In the genomic region with DNA sequence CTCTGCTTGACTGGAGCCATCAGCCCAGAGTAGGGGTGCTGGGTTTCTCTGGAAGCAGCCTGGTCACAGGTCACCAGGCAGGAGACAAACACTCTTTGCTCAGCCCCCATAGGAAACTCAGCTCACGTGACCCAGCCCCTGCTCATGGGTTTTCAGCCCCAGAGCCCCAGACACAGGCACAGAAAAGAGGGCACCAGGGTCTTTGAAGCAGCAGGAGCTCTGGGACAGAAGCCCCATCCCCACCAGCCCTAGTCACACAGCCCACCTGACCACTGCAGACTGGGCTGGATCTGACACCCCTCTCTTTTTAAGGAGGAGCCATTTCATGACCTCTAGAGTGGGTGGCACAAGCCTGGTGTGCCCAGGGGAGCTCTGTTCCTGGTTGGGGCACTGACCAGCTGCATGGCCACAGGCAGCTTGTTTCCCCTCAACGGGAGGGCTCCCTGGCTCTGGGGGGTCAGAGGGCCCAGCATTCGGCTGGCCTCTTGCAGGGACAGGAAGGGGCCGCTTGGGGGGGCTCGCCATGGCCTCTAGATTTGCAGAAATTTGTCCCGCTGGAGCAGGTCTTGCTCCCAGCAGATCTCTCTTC, we compare ENCODE assay signal across 15 cellular contexts. TPM values are rescaled to one million over a fixed set of nuclear protein-coding genes. Genes with fewer than 3 reads are reported as not detected.
DNase-seq lines count a peak whose midpoint lies in the region; ATAC-seq, FAIRE-seq and TF ChIP-seq lines count a peak whose summit lies in the region.
"Had no signal": no experiment of that assay in that cellular context is flagged by ENCODE, and none has a peak within 500 bp of the region (broad histone marks: within the 10 kb centered on the region; RNA-seq: fewer than 3 reads in every experiment).

No MANE protein-coding gene starts in this region.

- CTCF ChIA-PET in OCI-LY7 (lab: Charles Lee; ENCODE audit: unreplicated experiment) = interaction anchor here (0.6 to 3.1 kb wide), 20 partner anchors 8 to 187 kb away, joined by 3 to 94 read pairs (median 5); a partner anchor contains a TSS

- H3K36me3 ChIP-seq in OCI-LY7 (ENCODE audit: insufficient read depth, low read length) (no peaks in the 10 kb centered on the region), neutrophil (no peaks in the 10 kb centered on the region), osteoblast (ENCODE audit: insufficient read depth, low read length) (no peaks in the 10 kb centered on the region)
- H3K36me3 ChIP-seq: esophagus squamous epithelium, thoracic aorta had no signal

- no peaks in the 10 kb centered on the region for H3K79me2 ChIP-seq in OCI-LY7 (ENCODE audit: insufficient read depth, low read depth, low read length)
- no peaks in the 10 kb centered on the region for H3K79me2 ChIP-seq in osteoblast (ENCODE audit: insufficient read depth, low read length)

- H3K9me3 ChIP-seq in OCI-LY7 (ENCODE audit: low read length) (no peaks in the 10 kb centered on the region), neutrophil (no peaks in the 10 kb centered on the region), osteoblast (ENCODE audit: low read depth, low read length) (no peaks in the 10 kb centered on the region)
- H3K9me3 ChIP-seq: esophagus squamous epithelium, thoracic aorta had no signal

- H3K27me3 ChIP-seq in neutrophil (no peaks in the 10 kb centered on the region), osteoblast (ENCODE audit: insufficient read depth, low read length) (no peaks in the 10 kb centered on the region)

- no TSS peak for BruUV-seq in OCI-LY7 (replicated peaks; lab: Mats Ljungman, UMichigan)

- intact Hi-C loops in OCI-LY7 (cut with micrococcal nuclease; ENCODE audit: unreplicated experiment) = loop anchor here (1.0 kb wide), 2 partner anchors 14 to 27 kb away; a partner anchor contains a TSS

- H3K4me2 ChIP-seq in OCI-LY7 (ENCODE audit: low read length) = peak overlapping the region; percentile 89
- no peak overlapping the region for H3K4me2 ChIP-seq in osteoblast (ENCODE audit: insufficient read depth, low read length)

- H3K4me3 ChIP-seq in OCI-LY7 (ENCODE audit: low read depth, low read length, poor library complexity, severe bottlenecking) (peak overlapping the region; percentile 49), neutrophil (ENCODE audit: low read depth in 1 of 2, low read length in 1 of 2) (peak overlapping the region; percentile 53 to 64), osteoblast (ENCODE audit: insufficient read depth, low read length) (no peak overlapping the region)
- H3K4me3 ChIP-seq: thoracic aorta had no signal

- peak; percentile 95 for FAIRE-seq in GM12891 (lab: Jason Lieb, UNC)

- TF ChIP-seq CTCF in OCI-LY7 (conservative IDR thresholded peaks at IDR 0.05; ENCODE audit: low read length) = no peak; the same call in 1 of the 2 replicates
- TF ChIP-seq CTCF in neutrophil (IDR thresholded peaks at IDR 0.05) = no peak
- no peak for TF ChIP-seq CTCF in osteoblast (IDR thresholded peaks at IDR 0.05; ENCODE audit: extremely low read depth, low read depth, low read length)

- no peak for TF ChIP-seq POLR2A in GM12891 (IDR thresholded peaks at IDR 0.05; ENCODE audit: low read depth, low read length)

- ATAC-seq in GM21723 (IDR thresholded peaks at IDR 0.05; ENCODE audit: unreplicated experiment) (peak; percentile 36), HG03565 (IDR thresholded peaks at IDR 0.05; ENCODE audit: unreplicated experiment) (no peak)

- H3K27ac ChIP-seq in OCI-LY7 (ENCODE audit: low read depth, low read length, poor library complexity, severe bottlenecking) (peak overlapping the region; percentile 85), neutrophil (peak overlapping the region; percentile 90), osteoblast (ENCODE audit: low read depth, low read length) (no peak overlapping the region)
- H3K27ac ChIP-seq: esophagus squamous epithelium, thoracic aorta had no signal

- POLR2A ChIA-PET in OCI-LY7 (lab: Charles Lee) = interaction anchor here (0.6 to 2.4 kb wide), 16 partner anchors 8 to 206 kb away, joined by 3 to 52 read pairs (median 6); a partner anchor contains a TSS

- no peaks in the 10 kb centered on the region for H3K9me2 ChIP-seq in OCI-LY7 (ENCODE audit: insufficient read depth, low read length)

- H4K20me1 ChIP-seq in OCI-LY7 (ENCODE audit: insufficient read depth, low read length) (no peaks in the 10 kb centered on the region), osteoblast (ENCODE audit: insufficient read depth, low read length) (no peaks in the 10 kb centered on the region)

- H2AFZ ChIP-seq in OCI-LY7 (ENCODE audit: low read length) (peak overlapping the region; percentile 31; the same call in 1 of the 2 replicates), osteoblast (ENCODE audit: low read length) (no peak overlapping the region)

- peak; percentile 70 for DNase-seq in GM12891 (ENCODE audit: insufficient read length, low spot score)
- peak; percentile 92 for DNase-seq in OCI-LY7 (ENCODE audit: low spot score)
- DNase-seq in osteoblast (ENCODE audit: insufficient read length, low spot score, missing footprints) = no peak
- no peak for DNase-seq in SK-N-DZ (ENCODE audit: low spot score)
- DNase-seq in SIG-M5 (lab: John Stamatoyannopoulos, UW) = no peak
- DNase-seq: esophagus squamous epithelium, NCI-H187 treated with DMSO at 0.1 percent for 48 hours had no signal

- H3K4me1 ChIP-seq in OCI-LY7 (ENCODE audit: insufficient read depth, low read length, poor library complexity, severe bottlenecking) (peaks cover 52% of the 10 kb centered on the region), neutrophil (ENCODE audit: control insufficient read depth in 1 of 2, insufficient read depth in 1 of 2, low read depth in 1 of 2, low read length in 1 of 2) (peaks cover 14 to 16% of the 10 kb centered on the region in 2 experiments), osteoblast (ENCODE audit: insufficient read depth, low read length) (no peaks in the 10 kb centered on the region)

TF ChIP-seq in GM12891, 5 proteins besides CTCF, POLR2A, EP300 and RAD21:
- no peak for TF ChIP-seq POU2F2 (IDR thresholded peaks at IDR 0.05; ENCODE audit: low read depth, low read length)
- no peak for TF ChIP-seq SPI1 (IDR thresholded peaks at IDR 0.05; ENCODE audit: low read depth, low read length)
- TF ChIP-seq POLR2AphosphoS5 (IDR thresholded peaks at IDR 0.05; ENCODE audit: low read depth, low read length) = no peak
- no peak for TF ChIP-seq TAF1 (IDR thresholded peaks at IDR 0.05; ENCODE audit: low read depth, low read length)
- TF ChIP-seq PAX5 (IDR thresholded peaks at IDR 0.05; ENCODE audit: insufficient read depth, low read length, severe bottlenecking) = no peak

RNA-seq across cellular contexts. Expression of a gene that starts 13.8 kb away (rescaled TPM):
- polyA plus RNA-seq in GM12891 (2012; ENCODE audit: low read depth, missing spikeins) = 62.7 TPM
- 743 and 751 TPM in 2 replicates for total RNA-seq in OCI-LY7 (2014; rRNA removed; shearing (Covaris generic))
- total RNA-seq in OCI-LY7 (2022) (457 and 479 TPM in 2 replicates), osteoblast (0.36 and 0.59 TPM in 2 replicates)
- 0.16 and 0.25 TPM in 2 replicates for polyA plus RNA-seq in SK-N-DZ (2014; cell fraction: cytosol; rRNA removed)
- 0.18 TPM in 1 of 2 replicates, not detected in the other for polyA plus RNA-seq in SK-N-DZ (2014; cell fraction: nucleus; rRNA removed)
- total RNA-seq: chondrocyte had no signal

RNA-seq across cellular contexts. Expression of a gene that starts 26.8 kb away (rescaled TPM):
- polyA plus RNA-seq in GM12891 (2012; ENCODE audit: low read depth, missing spikeins) = 0.19 TPM
- 3.0 and 6.4 TPM in 2 replicates for total RNA-seq in OCI-LY7 (2014; rRNA removed; shearing (Covaris generic))
- 9.0 and 11.9 TPM in 2 replicates for total RNA-seq in OCI-LY7 (2022)
- under 0.01 TPM in 1 of 2 replicates, not detected in the other for total RNA-seq in osteoblast
- polyA plus RNA-seq in SK-N-DZ (2014; cell fraction: cytosol; rRNA removed) = 1.3 TPM in 1 of 2 replicates, not detected in the other
- not detected in 2 replicates for polyA plus RNA-seq in SK-N-DZ (2014; cell fraction: nucleus; rRNA removed)
- total RNA-seq: chondrocyte had no signal

RNA-seq across cellular contexts. Expression of a gene that starts 27.3 kb away (rescaled TPM):
- polyA plus RNA-seq in GM12891 (2012; ENCODE audit: low read depth, missing spikeins) = 0.17 TPM
- 0.21 and 4.3 TPM in 2 replicates for total RNA-seq in OCI-LY7 (2014; rRNA removed; shearing (Covaris generic))
- total RNA-seq in OCI-LY7 (2022) (0.96 TPM in 1 of 2 replicates, not detected in the other), osteoblast (not detected in 2 replicates)
- not detected in 2 replicates for polyA plus RNA-seq in SK-N-DZ (2014; cell fraction: cytosol; rRNA removed)
- polyA plus RNA-seq in SK-N-DZ (2014; cell fraction: nucleus; rRNA removed) = not detected in 2 replicates
- total RNA-seq: activated CD4-positive, alpha-beta T cell treated with anti-CD3 and anti-CD28 coated beads, Interleukin-2, amount 10 ng/mL, durations not matched to agents 7 days and 5 days; activated naive CD4-positive, alpha-beta T cell treated with anti-CD3 and anti-CD28 coated beads for 36 hours; chondrocyte; esophagus squamous epithelium; mesenteric fat pad; thoracic aorta had no signal

RNA-seq across cellular contexts. Expression of a gene that starts 34.9 kb away (rescaled TPM):
- polyA plus RNA-seq in GM12891 (2012; ENCODE audit: low read depth, missing spikeins) = not detected
- total RNA-seq in OCI-LY7 (2014; rRNA removed; shearing (Covaris generic)) = not detected in 2 replicates
- total RNA-seq in OCI-LY7 (2022) = not detected in 2 replicates
- not detected in 2 replicates for total RNA-seq in osteoblast
- not detected in 2 replicates for polyA plus RNA-seq in SK-N-DZ (2014; cell fraction: cytosol; rRNA removed)
- polyA plus RNA-seq in SK-N-DZ (2014; cell fraction: nucleus; rRNA removed) = not detected in 2 replicates
- total RNA-seq: activated CD4-positive, alpha-beta T cell treated with anti-CD3 and anti-CD28 coated beads, Interleukin-2, amount 10 ng/mL, durations not matched to agents 7 days and 5 days; activated naive CD4-positive, alpha-beta T cell treated with anti-CD3 and anti-CD28 coated beads for 36 hours; chondrocyte; esophagus squamous epithelium; mesenteric fat pad; thoracic aorta had no signal

RNA-seq across cellular contexts. Expression of a gene that starts 49.6 kb away (rescaled TPM):
- polyA plus RNA-seq in GM12891 (2012; ENCODE audit: low read depth, missing spikeins) = not detected
- total RNA-seq in OCI-LY7 (2014; rRNA removed; shearing (Covaris generic)) = not detected in 2 replicates
- total RNA-seq in OCI-LY7 (2022) (not detected in 2 replicates), osteoblast (not detected in 2 replicates)
- polyA plus RNA-seq in SK-N-DZ (2014; cell fraction: cytosol; rRNA removed) = not detected in 2 replicates
- polyA plus RNA-seq in SK-N-DZ (2014; cell fraction: nucleus; rRNA removed) = not detected in 2 replicates
- total RNA-seq: activated CD4-positive, alpha-beta T cell treated with anti-CD3 and anti-CD28 coated beads, Interleukin-2, amount 10 ng/mL, durations not matched to agents 7 days and 5 days; activated naive CD4-positive, alpha-beta T cell treated with anti-CD3 and anti-CD28 coated beads for 36 hours; chondrocyte; esophagus squamous epithelium; mesenteric fat pad; thoracic aorta had no signal

Comparison
In these comparisons a context has a peak if more than half of its experiments do, and no peak if none do; other contexts are left out.
1. DNase-seq: peak in GM12891 (single experiment) and OCI-LY7 (single experiment); none in osteoblast (single experiment), SK-N-DZ (single experiment) and SIG-M5 (single experiment).
2. RNA of a gene that starts 13.8 kb away (total RNA-seq): 457 to 751 TPM in OCI-LY7; 0.36 to 0.59 TPM in osteoblast; every median in the first group is over 100 times any median in the second.